Comparison of ENCODE assay signal across 16 cellular contexts in genomic region chr20:47790032-47790965, GRCh38. TPM values are rescaled to one million over a fixed set of nuclear protein-coding genes. Genes with fewer than 3 reads are reported as not detected.
DNase-seq lines count a peak whose midpoint lies in the region; ATAC-seq and TF ChIP-seq lines count a peak whose summit lies in the region.
"Had no signal": no experiment of that assay in that cellular context is flagged by ENCODE, and none has a peak within 500 bp of the region (broad histone marks: within the 10 kb centered on the region; RNA-seq: fewer than 3 reads in every experiment).

No MANE protein-coding gene starts in this region.

- peak overlapping the region in 3 of 4 donors; percentile 79 to 83 (median 83) for H3K27ac ChIP-seq in gastroesophageal sphincter
- H3K27ac ChIP-seq: 22Rv1, cardiac muscle cell had no signal

- H3K9ac ChIP-seq in adipocyte (ENCODE audit: low read length), result no peak overlapping the region

- H3K9me3 ChIP-seq in adipocyte (ENCODE audit: control insufficient read depth, low read length) (no peaks in the 10 kb centered on the region), gastroesophageal sphincter (no peaks in the 10 kb centered on the region)
- H3K9me3 ChIP-seq: ovary had no signal

- H3K27me3 ChIP-seq in adipocyte (replicated peaks; ENCODE audit: control insufficient read depth, insufficient read depth, low read length), result peaks cover 25% of the 10 kb centered on the region
- H3K27me3 ChIP-seq in gastroesophageal sphincter, result no peaks in the 10 kb centered on the region
- H3K27me3 ChIP-seq: cardiac muscle cell, ovary had no signal

- 56 to 57% methylated on average over 10 to 11 of the region's 11 CpGs for WGBS in gastroesophageal sphincter (ENCODE audit: low coverage in 1 of 2), 2 donors

- peak; percentile 41 for DNase-seq in NCI-H1105 treated with DMSO at 0.1 percent for 48 hours (lab: John Stamatoyannopoulos, UW)
- no peak for DNase-seq in NCI-H1105 (lab: John Stamatoyannopoulos, UW)
- DNase-seq in adipocyte (ENCODE audit: low read depth), result peak; percentile 88
- peak; percentile 50 for DNase-seq in stromal cell of bone marrow (ENCODE audit: low read depth)
- DNase-seq in NCI-H1048 (lab: John Stamatoyannopoulos, UW), result no peak
- DNase-seq in germinal center (ENCODE audit: low spot score), result no peak
- DNase-seq: activated T-cell treated with anti-CD3 and anti-CD28 coated beads, Interleukin-2, amount 50 U/mL, for 72 hours; ovary; SHP77 treated with DMSO at 0.1 percent for 48 hours had no signal

- TF ChIP-seq CTCF in gastroesophageal sphincter (IDR thresholded peaks at IDR 0.05), result no peak

- H3K36me3 ChIP-seq in adipocyte (ENCODE audit: control insufficient read depth, insufficient read depth, low read length, severe bottlenecking) (no peaks in the 10 kb centered on the region), gastroesophageal sphincter (no peaks in the 10 kb centered on the region)
- H3K36me3 ChIP-seq: cardiac muscle cell, ovary had no signal

- no peak for TF ChIP-seq POLR2A in gastroesophageal sphincter (IDR thresholded peaks at IDR 0.05)

- no peak for ATAC-seq in gastroesophageal sphincter
- ATAC-seq in GM21723 (IDR thresholded peaks at IDR 0.05; ENCODE audit: unreplicated experiment), result no peak
- ATAC-seq: activated CD4-positive, CD25-positive, alpha-beta regulatory T cell treated with anti-CD3 and anti-CD28 coated beads, Interleukin-2, amount 50 U/mL, for 24 hours; activated T-cell treated with anti-CD3 and anti-CD28 coated beads, Interleukin-2, amount 50 U/mL, for 72 hours; left lobe of liver; stimulated activated memory B cell treated with anti-CD40 and anti-IgM and Interleukin-4, amounts not matched to agents 10 μg/mL and 1 μg/mL and 100 μg/mL, for 72 hours had no signal

- H3K4me1 ChIP-seq in adipocyte (ENCODE audit: control insufficient read depth, insufficient read depth, low read length) (peaks cover 37% of the 10 kb centered on the region), gastroesophageal sphincter (peaks cover 4 to 71% (median 12%) of the 10 kb centered on the region in 3 donors)

- H3K4me3 ChIP-seq in adipocyte (ENCODE audit: low read length) (no peak overlapping the region), gastroesophageal sphincter (no peak overlapping the region)
- H3K4me3 ChIP-seq: cardiac muscle cell, ovary had no signal

- TF ChIP-seq EP300 in gastroesophageal sphincter (IDR thresholded peaks at IDR 0.05), result no peak

RNA-seq across cellular contexts. Expression of gene SULF2, which starts 5.0 kb away (rescaled TPM):
- total RNA-seq in gastroesophageal sphincter, result 100 to 1,000 TPM in 1 of 4 donors, 10 to 100 TPM in 3; 41.2 to 177 (median 62.3) TPM

Comparison
In these comparisons a context has a peak if more than half of its experiments do, and no peak if none do; other contexts are left out.
1. DNase-seq: peak in NCI-H1105 treated with DMSO at 0.1 percent for 48 hours (single experiment), adipocyte (single experiment) and stromal cell of bone marrow (single experiment); none in NCI-H1105 (single experiment), NCI-H1048 (single experiment) and germinal center (single experiment).